In genomic region chr5:140113699-140114263, GRCh38 we compare ENCODE assay signal across 8 cellular contexts. TPM values are rescaled to one million over a fixed set of nuclear protein-coding genes. Genes with fewer than 3 reads are reported as not detected.
DNase-seq lines count a peak whose midpoint lies in the region; ATAC-seq and TF ChIP-seq lines count a peak whose summit lies in the region.

Gene PURA (plus strand): TSS chr5:140114109. CDS start chr5:140114182, 73 bp downstream.

- intact Hi-C loops in uterus (cut with DNase I; ENCODE audit: low total_unique reads), result no loop called here

- peak within 1 kb of the TSS; percentile 78 to 84 for H3K4me3 ChIP-seq in right atrium auricular region
- H3K4me3 ChIP-seq in uterus, result peak within 1 kb of the TSS; percentile 64 to 92

- peak in 1 of 2 donors; percentile 60 for TF ChIP-seq CTCF in right atrium auricular region (IDR thresholded peaks at IDR 0.05)
- peak in 1 of 4 experiments; percentile 23 for TF ChIP-seq CTCF in uterus (IDR thresholded peaks at IDR 0.05)

- peaks cover 9% of the 10 kb centered on the region for H3K36me3 Mint-ChIP-seq in T-helper 1 cell treated with Interleukin-12 subunit alpha and Interleukin-12 subunit beta and Interleukin-4 antibody, amounts not matched to agents 30 μg/mL and 1 μg/mL, for 36 hours (ENCODE audit: low read depth)

- DNase-seq in NCI-H146 treated with DMSO at 0.1 percent for 48 hours (lab: John Stamatoyannopoulos, UW; ENCODE audit: unreplicated experiment), result peak; percentile 72
- DNase-seq in amygdala (lab: John Stamatoyannopoulos, UW), result peak in 54 of 56 donors; percentile 28 to 88 (median 78)
- peak; percentile 94 for DNase-seq in right atrium auricular region (ENCODE audit: low spot score)
- peak; percentile 89 for DNase-seq in putamen (ENCODE audit: low spot score)
- peak; percentile 95 for DNase-seq in uterus

- H3K9me3 ChIP-seq in right atrium auricular region, result no peaks in the 10 kb centered on the region
- no peaks in the 10 kb centered on the region for H3K9me3 ChIP-seq in uterus

- H3K9me3 Mint-ChIP-seq in T-helper 1 cell treated with Interleukin-12 subunit alpha and Interleukin-12 subunit beta and Interleukin-4 antibody, amounts not matched to agents 30 μg/mL and 1 μg/mL, for 36 hours, result no peaks in the 10 kb centered on the region

- peaks cover 42% of the 10 kb centered on the region for H3K27me3 Mint-ChIP-seq in T-helper 1 cell treated with Interleukin-12 subunit alpha and Interleukin-12 subunit beta and Interleukin-4 antibody, amounts not matched to agents 30 μg/mL and 1 μg/mL, for 36 hours (ENCODE audit: low read depth)

- H3K4me1 ChIP-seq in right atrium auricular region (peaks cover 0 to 73% of the 10 kb centered on the region in 2 donors), uterus (peaks cover 5 to 14% of the 10 kb centered on the region in 2 donors)

- H3K27ac Mint-ChIP-seq in T-helper 1 cell treated with Interleukin-12 subunit alpha and Interleukin-12 subunit beta and Interleukin-4 antibody, amounts not matched to agents 30 μg/mL and 1 μg/mL, for 36 hours, result peak within 1 kb of the TSS; percentile 94

- ATAC-seq in GM18499 (IDR thresholded peaks at IDR 0.05; ENCODE audit: insufficient read depth, unreplicated experiment), result peak; percentile 70
- ATAC-seq in HG02885 (IDR thresholded peaks at IDR 0.05; ENCODE audit: poor library complexity, unreplicated experiment), result peak; percentile 90

- H3K36me3 ChIP-seq in right atrium auricular region (no peaks in the 10 kb centered on the region), uterus (no peaks in the 10 kb centered on the region)

- peak within 1 kb of the TSS; percentile 88 to 95 for H3K27ac ChIP-seq in right atrium auricular region
- peak within 1 kb of the TSS; percentile 91 to 94 for H3K27ac ChIP-seq in uterus

- no peaks in the 10 kb centered on the region for H3K27me3 ChIP-seq in right atrium auricular region
- no peaks in the 10 kb centered on the region for H3K27me3 ChIP-seq in uterus

- peaks cover 41% of the 10 kb centered on the region for H3K4me1 Mint-ChIP-seq in T-helper 1 cell treated with Interleukin-12 subunit alpha and Interleukin-12 subunit beta and Interleukin-4 antibody, amounts not matched to agents 30 μg/mL and 1 μg/mL, for 36 hours (ENCODE audit: low read depth)

- peak within 1 kb of the TSS; percentile 92 for H3K4me3 Mint-ChIP-seq in T-helper 1 cell treated with Interleukin-12 subunit alpha and Interleukin-12 subunit beta and Interleukin-4 antibody, amounts not matched to agents 30 μg/mL and 1 μg/mL, for 36 hours

- peak; percentile 48 to 79 for TF ChIP-seq POLR2A in uterus (IDR thresholded peaks at IDR 0.05)

RNA-seq across cellular contexts. Expression of gene PURA, which starts in this region (rescaled TPM):
- total RNA-seq in right atrium auricular region (10 to 100 TPM; 23.9 to 25.1 TPM), uterus (10 to 100 TPM; 16.1 to 48.9 (median 22.2) TPM)

Comparison
In these comparisons a context has a peak if more than half of its experiments do, and no peak if none do; other contexts are left out.
1. Peak in every context shown above with its lines: DNase-seq, ATAC-seq, H3K4me3 ChIP-seq and H3K27ac ChIP-seq.